ENCODE assay signal across 1 cellular context in genomic region chr6:27303613-27304272, GRCh38.
TF ChIP-seq lines count a peak whose summit lies in the region.

No MANE protein-coding gene starts in this region.

TF ChIP-seq in GM23338, 12 proteins besides CTCF, POLR2A, EP300 and RAD21 (continued from another document):
- TF ChIP-seq, protein P1, sequence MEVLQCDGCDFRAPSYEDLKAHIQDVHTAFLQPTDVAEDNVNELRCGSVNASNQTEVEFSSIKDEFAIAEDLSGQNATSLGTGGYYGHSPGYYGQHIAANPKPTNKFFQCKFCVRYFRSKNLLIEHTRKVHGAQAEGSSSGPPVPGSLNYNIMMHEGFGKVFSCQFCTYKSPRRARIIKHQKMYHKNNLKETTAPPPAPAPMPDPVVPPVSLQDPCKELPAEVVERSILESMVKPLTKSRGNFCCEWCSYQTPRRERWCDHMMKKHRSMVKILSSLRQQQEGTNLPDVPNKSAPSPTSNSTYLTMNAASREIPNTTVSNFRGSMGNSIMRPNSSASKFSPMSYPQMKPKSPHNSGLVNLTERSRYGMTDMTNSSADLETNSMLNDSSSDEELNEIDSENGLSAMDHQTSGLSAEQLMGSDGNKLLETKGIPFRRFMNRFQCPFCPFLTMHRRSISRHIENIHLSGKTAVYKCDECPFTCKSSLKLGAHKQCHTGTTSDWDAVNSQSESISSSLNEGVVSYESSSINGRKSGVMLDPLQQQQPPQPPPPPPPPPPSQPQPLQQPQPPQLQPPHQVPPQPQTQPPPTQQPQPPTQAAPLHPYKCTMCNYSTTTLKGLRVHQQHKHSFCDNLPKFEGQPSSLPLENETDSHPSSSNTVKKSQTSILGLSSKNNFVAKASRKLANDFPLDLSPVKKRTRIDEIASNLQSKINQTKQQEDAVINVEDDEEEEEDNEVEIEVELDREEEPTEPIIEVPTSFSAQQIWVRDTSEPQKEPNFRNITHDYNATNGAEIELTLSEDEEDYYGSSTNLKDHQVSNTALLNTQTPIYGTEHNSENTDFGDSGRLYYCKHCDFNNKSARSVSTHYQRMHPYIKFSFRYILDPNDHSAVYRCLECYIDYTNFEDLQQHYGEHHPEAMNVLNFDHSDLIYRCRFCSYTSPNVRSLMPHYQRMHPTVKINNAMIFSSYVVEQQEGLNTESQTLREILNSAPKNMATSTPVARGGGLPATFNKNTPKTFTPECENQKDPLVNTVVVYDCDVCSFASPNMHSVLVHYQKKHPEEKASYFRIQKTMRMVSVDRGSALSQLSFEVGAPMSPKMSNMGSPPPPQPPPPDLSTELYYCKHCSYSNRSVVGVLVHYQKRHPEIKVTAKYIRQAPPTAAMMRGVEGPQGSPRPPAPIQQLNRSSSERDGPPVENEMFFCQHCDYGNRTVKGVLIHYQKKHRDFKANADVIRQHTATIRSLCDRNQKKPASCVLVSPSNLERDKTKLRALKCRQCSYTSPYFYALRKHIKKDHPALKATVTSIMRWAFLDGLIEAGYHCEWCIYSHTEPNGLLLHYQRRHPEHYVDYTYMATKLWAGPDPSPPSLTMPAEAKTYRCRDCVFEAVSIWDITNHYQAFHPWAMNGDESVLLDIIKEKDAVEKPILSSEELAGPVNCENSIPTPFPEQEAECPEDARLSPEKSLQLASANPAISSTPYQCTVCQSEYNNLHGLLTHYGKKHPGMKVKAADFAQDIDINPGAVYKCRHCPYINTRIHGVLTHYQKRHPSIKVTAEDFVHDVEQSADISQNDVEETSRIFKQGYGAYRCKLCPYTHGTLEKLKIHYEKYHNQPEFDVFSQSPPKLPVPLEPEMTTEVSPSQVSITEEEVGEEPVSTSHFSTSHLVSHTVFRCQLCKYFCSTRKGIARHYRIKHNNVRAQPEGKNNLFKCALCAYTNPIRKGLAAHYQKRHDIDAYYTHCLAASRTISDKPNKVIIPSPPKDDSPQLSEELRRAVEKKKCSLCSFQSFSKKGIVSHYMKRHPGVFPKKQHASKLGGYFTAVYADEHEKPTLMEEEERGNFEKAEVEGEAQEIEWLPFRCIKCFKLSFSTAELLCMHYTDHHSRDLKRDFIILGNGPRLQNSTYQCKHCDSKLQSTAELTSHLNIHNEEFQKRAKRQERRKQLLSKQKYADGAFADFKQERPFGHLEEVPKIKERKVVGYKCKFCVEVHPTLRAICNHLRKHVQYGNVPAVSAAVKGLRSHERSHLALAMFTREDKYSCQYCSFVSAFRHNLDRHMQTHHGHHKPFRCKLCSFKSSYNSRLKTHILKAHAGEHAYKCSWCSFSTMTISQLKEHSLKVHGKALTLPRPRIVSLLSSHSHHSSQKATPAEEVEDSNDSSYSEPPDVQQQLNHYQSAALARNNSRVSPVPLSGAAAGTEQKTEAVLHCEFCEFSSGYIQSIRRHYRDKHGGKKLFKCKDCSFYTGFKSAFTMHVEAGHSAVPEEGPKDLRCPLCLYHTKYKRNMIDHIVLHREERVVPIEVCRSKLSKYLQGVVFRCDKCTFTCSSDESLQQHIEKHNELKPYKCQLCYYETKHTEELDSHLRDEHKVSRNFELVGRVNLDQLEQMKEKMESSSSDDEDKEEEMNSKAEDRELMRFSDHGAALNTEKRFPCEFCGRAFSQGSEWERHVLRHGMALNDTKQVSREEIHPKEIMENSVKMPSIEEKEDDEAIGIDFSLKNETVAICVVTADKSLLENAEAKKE (CRISPR knock-in tag; IDR thresholded peaks at IDR 0.05) = no peak
- TF ChIP-seq CREB1 (CRISPR knock-in tag; IDR thresholded peaks at IDR 0.05; ENCODE audit: low read depth) = no peak
- TF ChIP-seq JUNB (IDR thresholded peaks at IDR 0.05; ENCODE audit: unreplicated experiment) = no peak
- TF ChIP-seq ZNF331 (CRISPR knock-in tag; IDR thresholded peaks at IDR 0.05; ENCODE audit: low read depth) = no peak
- TF ChIP-seq STAT1 (IDR thresholded peaks at IDR 0.05; ENCODE audit: unreplicated experiment) = no peak
- TF ChIP-seq ZNF114 (CRISPR knock-in tag; IDR thresholded peaks at IDR 0.05) = no peak
- no peak for TF ChIP-seq EZH2 (IDR thresholded peaks at IDR 0.05; ENCODE audit: low read depth, unreplicated experiment)
- no peak for TF ChIP-seq EZH2phosphoT487 (IDR thresholded peaks at IDR 0.05; ENCODE audit: unreplicated experiment)
- no peak for TF ChIP-seq REST (IDR thresholded peaks at IDR 0.05; ENCODE audit: unreplicated experiment)
- TF ChIP-seq, protein P2, sequence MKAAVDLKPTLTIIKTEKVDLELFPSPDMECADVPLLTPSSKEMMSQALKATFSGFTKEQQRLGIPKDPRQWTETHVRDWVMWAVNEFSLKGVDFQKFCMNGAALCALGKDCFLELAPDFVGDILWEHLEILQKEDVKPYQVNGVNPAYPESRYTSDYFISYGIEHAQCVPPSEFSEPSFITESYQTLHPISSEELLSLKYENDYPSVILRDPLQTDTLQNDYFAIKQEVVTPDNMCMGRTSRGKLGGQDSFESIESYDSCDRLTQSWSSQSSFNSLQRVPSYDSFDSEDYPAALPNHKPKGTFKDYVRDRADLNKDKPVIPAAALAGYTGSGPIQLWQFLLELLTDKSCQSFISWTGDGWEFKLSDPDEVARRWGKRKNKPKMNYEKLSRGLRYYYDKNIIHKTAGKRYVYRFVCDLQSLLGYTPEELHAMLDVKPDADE (IDR thresholded peaks at IDR 0.05) = no peak
TF ChIP-seq in GM23338: peak in this region for 0.
